ENCODE assay signal across 1 cellular context in the genomic region with DNA sequence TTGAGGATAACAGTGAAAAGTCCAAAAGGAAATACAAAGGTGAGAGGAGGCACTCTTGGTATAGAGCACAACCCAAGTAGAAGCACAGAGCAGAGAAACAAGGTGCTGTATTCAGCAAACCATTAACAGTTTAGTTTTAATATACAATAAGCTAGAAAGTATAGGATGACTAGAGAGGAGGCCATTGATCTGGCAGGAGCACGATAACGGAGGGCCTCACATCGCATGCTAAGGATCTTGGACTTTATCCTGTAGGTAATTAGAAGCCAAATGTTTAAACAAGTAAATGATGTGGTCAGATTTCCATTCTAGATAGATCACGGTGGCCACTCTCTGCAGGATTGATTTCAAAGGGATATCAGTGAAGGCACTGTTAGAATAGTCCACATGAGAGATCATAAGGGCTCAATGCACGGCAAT.
TF ChIP-seq lines count a peak whose summit lies in the region.

No MANE protein-coding gene starts in this region.

TF ChIP-seq in HepG2, 621 proteins besides CTCF, POLR2A, EP300 and RAD21 (continued from another document and continues in another):
- TF ChIP-seq ZHX2 (IDR thresholded peaks at IDR 0.05; ENCODE audit: low read depth), result no peak
- TF ChIP-seq ZHX2 (CRISPR knock-in tag; IDR thresholded peaks at IDR 0.05; ENCODE audit: borderline replicate concordance), result no peak
- TF ChIP-seq ELF4 (CRISPR knock-in tag; IDR thresholded peaks at IDR 0.05; ENCODE audit: borderline replicate concordance), result no peak
- TF ChIP-seq ZNF33B (CRISPR knock-in tag; IDR thresholded peaks at IDR 0.05), result no peak
- TF ChIP-seq HNRNPLL (IDR thresholded peaks at IDR 0.05; ENCODE audit: low read depth, low read length, poor library complexity, severe bottlenecking), result no peak
- TF ChIP-seq, protein P1, sequence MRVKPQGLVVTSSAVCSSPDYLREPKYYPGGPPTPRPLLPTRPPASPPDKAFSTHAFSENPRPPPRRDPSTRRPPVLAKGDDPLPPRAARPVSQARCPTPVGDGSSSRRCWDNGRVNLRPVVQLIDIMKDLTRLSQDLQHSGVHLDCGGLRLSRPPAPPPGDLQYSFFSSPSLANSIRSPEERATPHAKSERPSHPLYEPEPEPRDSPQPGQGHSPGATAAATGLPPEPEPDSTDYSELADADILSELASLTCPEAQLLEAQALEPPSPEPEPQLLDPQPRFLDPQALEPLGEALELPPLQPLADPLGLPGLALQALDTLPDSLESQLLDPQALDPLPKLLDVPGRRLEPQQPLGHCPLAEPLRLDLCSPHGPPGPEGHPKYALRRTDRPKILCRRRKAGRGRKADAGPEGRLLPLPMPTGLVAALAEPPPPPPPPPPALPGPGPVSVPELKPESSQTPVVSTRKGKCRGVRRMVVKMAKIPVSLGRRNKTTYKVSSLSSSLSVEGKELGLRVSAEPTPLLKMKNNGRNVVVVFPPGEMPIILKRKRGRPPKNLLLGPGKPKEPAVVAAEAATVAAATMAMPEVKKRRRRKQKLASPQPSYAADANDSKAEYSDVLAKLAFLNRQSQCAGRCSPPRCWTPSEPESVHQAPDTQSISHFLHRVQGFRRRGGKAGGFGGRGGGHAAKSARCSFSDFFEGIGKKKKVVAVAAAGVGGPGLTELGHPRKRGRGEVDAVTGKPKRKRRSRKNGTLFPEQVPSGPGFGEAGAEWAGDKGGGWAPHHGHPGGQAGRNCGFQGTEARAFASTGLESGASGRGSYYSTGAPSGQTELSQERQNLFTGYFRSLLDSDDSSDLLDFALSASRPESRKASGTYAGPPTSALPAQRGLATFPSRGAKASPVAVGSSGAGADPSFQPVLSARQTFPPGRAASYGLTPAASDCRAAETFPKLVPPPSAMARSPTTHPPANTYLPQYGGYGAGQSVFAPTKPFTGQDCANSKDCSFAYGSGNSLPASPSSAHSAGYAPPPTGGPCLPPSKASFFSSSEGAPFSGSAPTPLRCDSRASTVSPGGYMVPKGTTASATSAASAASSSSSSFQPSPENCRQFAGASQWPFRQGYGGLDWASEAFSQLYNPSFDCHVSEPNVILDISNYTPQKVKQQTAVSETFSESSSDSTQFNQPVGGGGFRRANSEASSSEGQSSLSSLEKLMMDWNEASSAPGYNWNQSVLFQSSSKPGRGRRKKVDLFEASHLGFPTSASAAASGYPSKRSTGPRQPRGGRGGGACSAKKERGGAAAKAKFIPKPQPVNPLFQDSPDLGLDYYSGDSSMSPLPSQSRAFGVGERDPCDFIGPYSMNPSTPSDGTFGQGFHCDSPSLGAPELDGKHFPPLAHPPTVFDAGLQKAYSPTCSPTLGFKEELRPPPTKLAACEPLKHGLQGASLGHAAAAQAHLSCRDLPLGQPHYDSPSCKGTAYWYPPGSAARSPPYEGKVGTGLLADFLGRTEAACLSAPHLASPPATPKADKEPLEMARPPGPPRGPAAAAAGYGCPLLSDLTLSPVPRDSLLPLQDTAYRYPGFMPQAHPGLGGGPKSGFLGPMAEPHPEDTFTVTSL (CRISPR knock-in tag; IDR thresholded peaks at IDR 0.05; ENCODE audit: borderline replicate concordance), result peak; percentile 85; the same call in 1 of the 2 replicates
- no peak for TF ChIP-seq THYN1 (CRISPR knock-in tag; IDR thresholded peaks at IDR 0.05; ENCODE audit: borderline replicate concordance, low read depth)
- TF ChIP-seq ZMYM4 (CRISPR knock-in tag; IDR thresholded peaks at IDR 0.05), result peak; percentile 96
- TF ChIP-seq RELA (CRISPR knock-in tag; IDR thresholded peaks at IDR 0.05), result no peak
- no peak for TF ChIP-seq NKX3-1 (CRISPR knock-in tag; IDR thresholded peaks at IDR 0.05)
- TF ChIP-seq ZNF713 (CRISPR knock-in tag; IDR thresholded peaks at IDR 0.05), result no peak
- no peak for TF ChIP-seq ZMYM2 (CRISPR knock-in tag; IDR thresholded peaks at IDR 0.05)
- TF ChIP-seq ZNF766 (CRISPR knock-in tag; IDR thresholded peaks at IDR 0.05; ENCODE audit: borderline replicate concordance), result no peak
- TF ChIP-seq ZNF382 (CRISPR knock-in tag; IDR thresholded peaks at IDR 0.05; ENCODE audit: borderline replicate concordance), result no peak
- TF ChIP-seq TFE3 (CRISPR knock-in tag; IDR thresholded peaks at IDR 0.05), result peak; percentile 61; the same call in 1 of the 2 replicates
- TF ChIP-seq, protein P2, sequence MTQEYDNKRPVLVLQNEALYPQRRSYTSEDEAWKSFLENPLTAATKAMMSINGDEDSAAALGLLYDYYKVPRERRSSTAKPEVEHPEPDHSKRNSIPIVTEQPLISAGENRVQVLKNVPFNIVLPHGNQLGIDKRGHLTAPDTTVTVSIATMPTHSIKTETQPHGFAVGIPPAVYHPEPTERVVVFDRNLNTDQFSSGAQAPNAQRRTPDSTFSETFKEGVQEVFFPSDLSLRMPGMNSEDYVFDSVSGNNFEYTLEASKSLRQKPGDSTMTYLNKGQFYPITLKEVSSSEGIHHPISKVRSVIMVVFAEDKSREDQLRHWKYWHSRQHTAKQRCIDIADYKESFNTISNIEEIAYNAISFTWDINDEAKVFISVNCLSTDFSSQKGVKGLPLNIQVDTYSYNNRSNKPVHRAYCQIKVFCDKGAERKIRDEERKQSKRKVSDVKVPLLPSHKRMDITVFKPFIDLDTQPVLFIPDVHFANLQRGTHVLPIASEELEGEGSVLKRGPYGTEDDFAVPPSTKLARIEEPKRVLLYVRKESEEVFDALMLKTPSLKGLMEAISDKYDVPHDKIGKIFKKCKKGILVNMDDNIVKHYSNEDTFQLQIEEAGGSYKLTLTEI (CRISPR knock-in tag; conservative IDR thresholded peaks at IDR 0.05), result no peak
- TF ChIP-seq ZNF296 (CRISPR knock-in tag; conservative IDR thresholded peaks at IDR 0.05), result no peak
- no peak for TF ChIP-seq ZIK1 (CRISPR knock-in tag; IDR thresholded peaks at IDR 0.05; ENCODE audit: borderline replicate concordance, low read depth)
- TF ChIP-seq, protein P3, sequence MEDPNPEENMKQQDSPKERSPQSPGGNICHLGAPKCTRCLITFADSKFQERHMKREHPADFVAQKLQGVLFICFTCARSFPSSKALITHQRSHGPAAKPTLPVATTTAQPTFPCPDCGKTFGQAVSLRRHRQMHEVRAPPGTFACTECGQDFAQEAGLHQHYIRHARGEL (CRISPR knock-in tag; IDR thresholded peaks at IDR 0.05), result no peak
- no peak for TF ChIP-seq ZNF773 (CRISPR knock-in tag; IDR thresholded peaks at IDR 0.05; ENCODE audit: borderline replicate concordance)
- TF ChIP-seq, protein P4, sequence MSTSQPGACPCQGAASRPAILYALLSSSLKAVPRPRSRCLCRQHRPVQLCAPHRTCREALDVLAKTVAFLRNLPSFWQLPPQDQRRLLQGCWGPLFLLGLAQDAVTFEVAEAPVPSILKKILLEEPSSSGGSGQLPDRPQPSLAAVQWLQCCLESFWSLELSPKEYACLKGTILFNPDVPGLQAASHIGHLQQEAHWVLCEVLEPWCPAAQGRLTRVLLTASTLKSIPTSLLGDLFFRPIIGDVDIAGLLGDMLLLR (CRISPR knock-in tag; IDR thresholded peaks at IDR 0.05), result no peak
- TF ChIP-seq ZNF264 (CRISPR knock-in tag; IDR thresholded peaks at IDR 0.05), result no peak
- TF ChIP-seq YY1 (IDR thresholded peaks at IDR 0.05; ENCODE audit: insufficient read depth, insufficient replicate concordance, low read depth, low read length), result peak; percentile 40
- peak; percentile 64 for TF ChIP-seq TCF7 (IDR thresholded peaks at IDR 0.05; ENCODE audit: low read depth)
- TF ChIP-seq MAX (IDR thresholded peaks at IDR 0.05), result 0 out of 2 replicates have a peak, but pooled peaks have one; percentile 57
- TF ChIP-seq SRSF9 (IDR thresholded peaks at IDR 0.05; ENCODE audit: borderline replicate concordance, insufficient read depth, low read depth, low read length, poor library complexity, severe bottlenecking), result no peak
- no peak for TF ChIP-seq ZNF142 (CRISPR knock-in tag; IDR thresholded peaks at IDR 0.05)
- TF ChIP-seq KMT2A (CRISPR knock-in tag; IDR thresholded peaks at IDR 0.05), result peak; percentile 36; the same call in 1 of the 2 replicates
- TF ChIP-seq NR2F1 (CRISPR knock-in tag; IDR thresholded peaks at IDR 0.05), result no peak
- no peak for TF ChIP-seq SP2 (CRISPR knock-in tag; IDR thresholded peaks at IDR 0.05)
- no peak for TF ChIP-seq FOXC1 (CRISPR knock-in tag; IDR thresholded peaks at IDR 0.05; ENCODE audit: borderline replicate concordance)
- TF ChIP-seq ZFP36 (IDR thresholded peaks at IDR 0.05; ENCODE audit: borderline replicate concordance, low read depth, low read length, partially characterized antibody), result no peak
- no peak for TF ChIP-seq ZSCAN31 (CRISPR knock-in tag; IDR thresholded peaks at IDR 0.05; ENCODE audit: low read depth)
- TF ChIP-seq ZNF143 (CRISPR knock-in tag; IDR thresholded peaks at IDR 0.05), result no peak
- TF ChIP-seq CENPX (CRISPR knock-in tag; IDR thresholded peaks at IDR 0.05), result no peak
- no peak for TF ChIP-seq ZNF678 (CRISPR knock-in tag; IDR thresholded peaks at IDR 0.05)
